In genomic region chr11:128716661-128717210, GRCh38 we compare ENCODE assay signal across 8 cellular contexts. TPM values are rescaled to one million over a fixed set of nuclear protein-coding genes. Genes with fewer than 3 reads are reported as not detected.
DNase-seq lines count a peak whose midpoint lies in the region; ATAC-seq and TF ChIP-seq lines count a peak whose summit lies in the region.

No MANE protein-coding gene starts in this region.

- peak; percentile 76 to 81 for ATAC-seq in naive thymus-derived CD8-positive, alpha-beta T cell
- ATAC-seq in GM19452 (IDR thresholded peaks at IDR 0.05; ENCODE audit: unreplicated experiment) (no peak), HG02884 (IDR thresholded peaks at IDR 0.05; ENCODE audit: unreplicated experiment) (no peak)

- H3K4me1 Mint-ChIP-seq in naive thymus-derived CD8-positive, alpha-beta T cell = peaks cover 75 to 100% (median 99%) of the 10 kb centered on the region in 4 donors

- no peaks in the 10 kb centered on the region for H3K9me3 Mint-ChIP-seq in naive thymus-derived CD8-positive, alpha-beta T cell

- H3K36me3 Mint-ChIP-seq in naive thymus-derived CD8-positive, alpha-beta T cell = peaks cover 0 to 7% (median 6%) of the 10 kb centered on the region in 3 donors

- H3K27ac ChIP-seq in brain microvascular endothelial cell = peak overlapping the region; percentile 86

- H3K4me3 ChIP-seq in GM12875 (ENCODE audit: low read depth, low read length) (peak overlapping the region; percentile 1), brain microvascular endothelial cell (ENCODE audit: low read depth, low read length) (no peak overlapping the region)

- no peaks in the 10 kb centered on the region for H3K36me3 ChIP-seq in brain microvascular endothelial cell (replicated peaks)

- in situ Hi-C loops in brain microvascular endothelial cell (cut with HindIII; ENCODE audit: low pct_ligation_motif_present, low sequenced_read_pairs) = no loop called here

- TF ChIP-seq CTCF in GM12875 (IDR thresholded peaks at IDR 0.05; ENCODE audit: borderline replicate concordance, insufficient read depth, low read depth, low read length) (no peak), brain microvascular endothelial cell (IDR thresholded peaks at IDR 0.05; ENCODE audit: low read depth, low read length, missing control alignments) (no peak)

- peak overlapping the region; percentile 73 to 95 (median 86) for H3K4me3 Mint-ChIP-seq in naive thymus-derived CD8-positive, alpha-beta T cell

- peak overlapping the region; percentile 93 to 99 (median 97) for H3K27ac Mint-ChIP-seq in naive thymus-derived CD8-positive, alpha-beta T cell

- POLR2A ChIA-PET in naive thymus-derived CD8-positive, alpha-beta T cell (lab: Charles Lee) = interaction anchor here (0.5 to 6.9 kb wide), 10 partner anchors 9 to 593 kb away, joined by 3 to 75 read pairs (median 4); partner anchors contain the start of gene FLI1

- no peaks in the 10 kb centered on the region for H3K27me3 ChIP-seq in brain microvascular endothelial cell (replicated peaks)

- H3K27me3 Mint-ChIP-seq in naive thymus-derived CD8-positive, alpha-beta T cell = no peaks in the 10 kb centered on the region

- peak; percentile 56 for DNase-seq in NCI-H226
- peak; percentile 53 for DNase-seq in brain microvascular endothelial cell
- peak in 9 of 10 donors; percentile 43 to 79 (median 67) for DNase-seq in naive thymus-derived CD8-positive, alpha-beta T cell
- DNase-seq in germinal center (ENCODE audit: low spot score) = no peak
- DNase-seq in GM19238 (ENCODE audit: insufficient read length, low spot score) = no peak

RNA-seq across cellular contexts. Expression of gene FLI1, which starts 22.9 kb away (rescaled TPM):
- 10 to 100 TPM; 87.7 to 87.9 TPM for total RNA-seq in naive thymus-derived CD8-positive, alpha-beta T cell
- 10 to 100 TPM; 54.9 to 64.5 (median 58.7) TPM for polyA plus RNA-seq in naive thymus-derived CD8-positive, alpha-beta T cell

Comparison
In these comparisons a context has a peak if more than half of its experiments do, and no peak if none do; other contexts are left out.
1. DNase-seq: peak in NCI-H226 (single experiment), brain microvascular endothelial cell (single experiment) and naive thymus-derived CD8-positive, alpha-beta T cell (9 of 10); none in germinal center (single experiment) and GM19238 (single experiment).
2. ATAC-seq: peak in naive thymus-derived CD8-positive, alpha-beta T cell (2 of 2); none in GM19452 (single experiment) and HG02884 (single experiment).